11 cellular contexts compared by ENCODE assay signal in the genomic region with DNA sequence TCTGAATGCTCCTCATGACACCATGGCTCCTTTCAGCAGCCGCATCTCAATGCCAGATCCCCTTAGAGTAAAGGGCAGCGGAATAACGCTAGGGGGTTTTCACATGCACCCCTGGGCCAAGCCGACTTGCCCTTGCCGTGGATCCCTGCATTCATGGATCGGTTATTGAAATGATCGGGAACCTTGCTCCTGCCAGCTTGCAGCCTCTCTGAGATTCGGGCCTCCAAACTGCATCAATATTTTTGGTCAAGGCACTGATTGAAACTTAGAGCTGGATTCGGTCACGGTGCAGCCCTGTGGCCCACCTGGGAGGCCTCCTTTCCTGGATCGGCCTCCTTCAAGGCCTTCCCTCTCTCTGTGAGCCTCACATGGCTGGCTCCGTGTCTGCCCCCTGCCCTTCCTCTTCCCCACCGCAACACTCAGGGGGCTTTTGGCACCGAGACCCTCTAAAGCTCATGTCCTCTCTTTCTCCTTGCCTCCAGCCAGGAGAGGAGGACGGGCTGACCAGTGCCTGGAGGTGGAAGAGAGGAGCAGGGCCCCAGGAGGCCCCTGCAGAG. TPM values are rescaled to one million over a fixed set of nuclear protein-coding genes. Genes with fewer than 3 reads are reported as not detected.
DNase-seq lines count a peak whose midpoint lies in the region; ATAC-seq, FAIRE-seq and TF ChIP-seq lines count a peak whose summit lies in the region.
"Had no signal": no experiment of that assay in that cellular context is flagged by ENCODE, and none has a peak within 500 bp of the region (broad histone marks: within the 10 kb centered on the region; RNA-seq: fewer than 3 reads in every experiment).

No MANE protein-coding gene starts in this region.

- CTCF ChIA-PET in OCI-LY7 (lab: Charles Lee; ENCODE audit: unreplicated experiment), result no interaction called here

- H3K4me2 ChIP-seq in OCI-LY7 (ENCODE audit: low read length), result peak overlapping the region; percentile 87

- no peak for FAIRE-seq in small intestine (lab: Jason Lieb, UNC)

- no peaks in the 10 kb centered on the region for H3K9me2 ChIP-seq in OCI-LY7 (ENCODE audit: insufficient read depth, low read length)

- no peaks in the 10 kb centered on the region for H4K20me1 ChIP-seq in OCI-LY7 (ENCODE audit: insufficient read depth, low read length)

- intact Hi-C loops in OCI-LY7 (cut with micrococcal nuclease; ENCODE audit: unreplicated experiment), result no loop called here
- intact Hi-C loops in esophagus muscularis mucosa (cut with DNase I), result no loop called here

- no TSS peak for BruUV-seq in OCI-LY7 (replicated peaks; lab: Mats Ljungman, UMichigan)

- H3K27me3 ChIP-seq in esophagus muscularis mucosa (no peaks in the 10 kb centered on the region), small intestine (ENCODE audit: control insufficient read depth in 2 of 2, insufficient read depth in 2 of 2, low read length in 2 of 2) (no peaks in the 10 kb centered on the region)

- ATAC-seq in HG03139 (IDR thresholded peaks at IDR 0.05; ENCODE audit: unreplicated experiment) (no peak), HG03378 (IDR thresholded peaks at IDR 0.05; ENCODE audit: unreplicated experiment) (no peak)

- 74% methylated on average over 11 of the region's 15 CpGs for WGBS in esophagus muscularis mucosa
- 65 to 91% (median 70%) methylated on average over 15 of the region's 15 CpGs for WGBS in small intestine, 3 donors

- H3K9me3 ChIP-seq in OCI-LY7 (ENCODE audit: low read length) (no peaks in the 10 kb centered on the region), esophagus muscularis mucosa (no peaks in the 10 kb centered on the region), small intestine (ENCODE audit: control insufficient read depth, low read depth) (no peaks in the 10 kb centered on the region)

- DNase-seq in OCI-LY7 (ENCODE audit: low spot score) (no peak), esophagus muscularis mucosa (ENCODE audit: extremely low spot score) (no peak), small intestine (no peak), SW480 (ENCODE audit: low spot score) (no peak), iPS-NIHi11 (ENCODE audit: low spot score) (no peak)

- H3K4me3 ChIP-seq in GM12875 (ENCODE audit: low read depth, low read length), result peak overlapping the region; percentile 97
- peak overlapping the region; percentile 67 for H3K4me3 ChIP-seq in OCI-LY7 (ENCODE audit: low read depth, low read length, poor library complexity, severe bottlenecking)
- H3K4me3 ChIP-seq in esophagus muscularis mucosa, result peak overlapping the region; percentile 37 to 55 (median 42)
- H3K4me3 ChIP-seq in small intestine (ENCODE audit: low read depth in 1 of 2, low read length in 2 of 2), result peak overlapping the region; percentile 64 to 66

- H3K79me2 ChIP-seq in OCI-LY7 (ENCODE audit: insufficient read depth, low read depth, low read length), result no peaks in the 10 kb centered on the region

- no peak for TF ChIP-seq CTCF in GM12875 (IDR thresholded peaks at IDR 0.05; ENCODE audit: borderline replicate concordance, insufficient read depth, low read depth, low read length)
- no peak for TF ChIP-seq CTCF in OCI-LY7 (conservative IDR thresholded peaks at IDR 0.05; ENCODE audit: low read length)
- no peak for TF ChIP-seq CTCF in esophagus muscularis mucosa (IDR thresholded peaks at IDR 0.05)

- TF ChIP-seq POLR2A in esophagus muscularis mucosa (IDR thresholded peaks at IDR 0.05; ENCODE audit: low read depth), result no peak

- H3K27ac ChIP-seq in OCI-LY7 (ENCODE audit: low read depth, low read length, poor library complexity, severe bottlenecking), result peak overlapping the region; percentile 48
- H3K27ac ChIP-seq in esophagus muscularis mucosa (replicated peaks in 1 of 4), result peak overlapping the region; percentile 14 to 72 (median 50)
- H3K27ac ChIP-seq in small intestine (ENCODE audit: low read depth in 1 of 2, low read length in 1 of 2), result peak overlapping the region; percentile 65 to 87

- H2AFZ ChIP-seq in OCI-LY7 (ENCODE audit: low read length), result no peak overlapping the region

- H3K4me1 ChIP-seq in OCI-LY7 (ENCODE audit: insufficient read depth, low read length, poor library complexity, severe bottlenecking) (peaks cover 82% of the 10 kb centered on the region), esophagus muscularis mucosa (peaks cover 0 to 11% (median 6%) of the 10 kb centered on the region in 4 donors), small intestine (ENCODE audit: control insufficient read depth in 2 of 2, insufficient read depth in 1 of 2, low read depth in 1 of 2, low read length in 1 of 2) (no peaks in the 10 kb centered on the region)

- H3K36me3 ChIP-seq in OCI-LY7 (ENCODE audit: insufficient read depth, low read length) (no peaks in the 10 kb centered on the region), esophagus muscularis mucosa (no peaks in the 10 kb centered on the region), small intestine (ENCODE audit: control insufficient read depth in 2 of 2, insufficient read depth in 2 of 2, low read length in 2 of 2) (peaks cover 0 to 4% of the 10 kb centered on the region in 2 donors)

- POLR2A ChIA-PET in OCI-LY7 (lab: Charles Lee), result interaction anchor here (0.6 to 2.0 kb wide), 3 partner anchors 9 to 399 kb away, joined by 3 to 12 read pairs (median 6); a partner anchor contains a TSS

- no peak for TF ChIP-seq EP300 in esophagus muscularis mucosa (IDR thresholded peaks at IDR 0.05)

RNA-seq across cellular contexts. Expression of a gene that starts 1.8 kb away (rescaled TPM):
- total RNA-seq in OCI-LY7 (2014; rRNA removed; shearing (Covaris generic)), result 37.1 and 42.9 TPM in 2 replicates
- total RNA-seq in OCI-LY7 (2022), result 110 and 116 TPM in 2 replicates
- total RNA-seq in esophagus muscularis mucosa, result 10 to 100 TPM in 3 of 4 donors, 1 to 10 TPM in 1; 9.1 to 16.9 (median 13.3) TPM
- 10 to 100 TPM; 40.7 to 81.1 (median 76.7) TPM for polyA plus RNA-seq in small intestine
- total RNA-seq: H4 had no signal

RNA-seq across cellular contexts. Expression of a gene that starts 9.1 kb away (rescaled TPM):
- total RNA-seq in OCI-LY7 (2014; rRNA removed; shearing (Covaris generic)), result 315 and 319 TPM in 2 replicates
- total RNA-seq in OCI-LY7 (2022) (126 and 130 TPM in 2 replicates), esophagus muscularis mucosa (100 to 1,000 TPM; 307 to 437 (median 325) TPM)
- polyA plus RNA-seq in small intestine, result 100 to 1,000 TPM; 185 to 379 (median 361) TPM

RNA-seq across cellular contexts. Expression of a gene that starts 9.3 kb away (rescaled TPM):
- total RNA-seq in OCI-LY7 (2014; rRNA removed; shearing (Covaris generic)), result not detected in 2 replicates
- total RNA-seq in OCI-LY7 (2022) (not detected in 2 replicates), esophagus muscularis mucosa (not detected)
- not detected for polyA plus RNA-seq in small intestine
- total RNA-seq: H4, HT1080, RPMI7951 had no signal

RNA-seq across cellular contexts. Expression of a gene that starts 17.5 kb away (rescaled TPM):
- 330 and 358 TPM in 2 replicates for total RNA-seq in OCI-LY7 (2014; rRNA removed; shearing (Covaris generic))
- total RNA-seq in OCI-LY7 (2022) (379 and 412 TPM in 2 replicates), esophagus muscularis mucosa (100 to 1,000 TPM; 194 to 265 (median 233) TPM)
- polyA plus RNA-seq in small intestine, result 100 to 1,000 TPM; 165 to 311 (median 210) TPM

RNA-seq across cellular contexts. Expression of a gene that starts 17.8 kb away (rescaled TPM):
- 60.4 and 61.7 TPM in 2 replicates for total RNA-seq in OCI-LY7 (2014; rRNA removed; shearing (Covaris generic))
- 82.7 and 99.0 TPM in 2 replicates for total RNA-seq in OCI-LY7 (2022)
- 10 to 100 TPM; 20.8 to 35.1 (median 26.3) TPM for total RNA-seq in esophagus muscularis mucosa
- polyA plus RNA-seq in small intestine, result 10 to 100 TPM; 12.3 to 32.3 (median 14.1) TPM

Comparison
In these comparisons a context has a peak if more than half of its experiments do, and no peak if none do; other contexts are left out.
1. H3K4me3 ChIP-seq: peak in every context shown above with its lines; median percentile 97 in GM12875; 67 in OCI-LY7; 65 in small intestine; 42 in esophagus muscularis mucosa.